25 cellular contexts compared by ENCODE assay signal in the genomic region with DNA sequence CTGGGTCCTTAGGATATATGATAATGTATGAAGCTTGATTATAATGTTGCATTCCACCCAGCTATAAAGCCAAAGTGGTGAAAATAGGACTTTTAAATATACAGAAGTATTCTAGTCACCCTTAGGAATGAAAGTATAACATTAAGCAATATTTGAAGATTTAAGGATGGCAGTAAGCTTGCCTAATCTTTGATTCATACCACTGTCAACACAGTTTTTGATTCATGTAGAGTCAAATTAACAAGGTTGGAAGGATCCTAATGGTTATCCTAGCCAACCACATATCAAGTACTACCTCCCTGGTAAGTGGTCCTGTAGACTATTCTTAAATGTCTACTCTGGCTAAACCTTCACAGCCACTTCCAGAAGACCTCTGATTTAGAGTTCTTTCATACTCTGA. TPM values are rescaled to one million over a fixed set of nuclear protein-coding genes. Genes with fewer than 3 reads are reported as not detected.
DNase-seq lines count a peak whose midpoint lies in the region; ATAC-seq, FAIRE-seq and TF ChIP-seq lines count a peak whose summit lies in the region.
"Had no signal": no experiment of that assay in that cellular context is flagged by ENCODE, and none has a peak within 500 bp of the region (broad histone marks: within the 10 kb centered on the region; RNA-seq: fewer than 3 reads in every experiment).

No MANE protein-coding gene starts in this region.

- no peaks in the 10 kb centered on the region for H3K9me3 Mint-ChIP-seq in GM23338
- H3K9me3 Mint-ChIP-seq in chondrocyte (ENCODE audit: low read depth), result no peaks in the 10 kb centered on the region
- H3K9me3 Mint-ChIP-seq in HFFc6, result no peaks in the 10 kb centered on the region
- H3K9me3 Mint-ChIP-seq: endodermal cell; naive B cell; stimulated activated memory B cell treated with anti-CD40 and anti-IgM and Interleukin-4, amounts not matched to agents 10 μg/mL and 1 μg/mL and 100 μg/mL, for 72 hours; T-helper 1 cell treated with Interleukin-12 subunit alpha and Interleukin-12 subunit beta and Interleukin-4 antibody, amounts not matched to agents 30 μg/mL and 1 μg/mL, for 36 hours had no signal

- H3F3A ChIP-seq in GM23338 (replicated peaks; ENCODE audit: low read depth), result no peaks in the 10 kb centered on the region

- H3K4me3 ChIP-seq in A549, result no peak overlapping the region
- no peak overlapping the region for H3K4me3 ChIP-seq in GM23338
- H3K4me3 ChIP-seq in right lobe of liver, result no peak overlapping the region
- H3K4me3 ChIP-seq: adrenal gland, K562, vagina had no signal

- no peak for FAIRE-seq in A549 (lab: Jason Lieb, UNC)
- FAIRE-seq: K562 had no signal

- TF ChIP-seq POLR2A in A549 (IDR thresholded peaks at IDR 0.05; ENCODE audit: low read length) (no peak), right lobe of liver (IDR thresholded peaks at IDR 0.05) (no peak)

- H3K4me2 ChIP-seq in A549, result peak overlapping the region; percentile 60
- no peak overlapping the region for H3K4me2 ChIP-seq in GM23338

- no peak for TF ChIP-seq EP300 in A549 (IDR thresholded peaks at IDR 0.05)

- no peaks in the 10 kb centered on the region for H3K9me2 ChIP-seq in GM23338 (ENCODE audit: insufficient read depth)

- H3K27ac Mint-ChIP-seq in GM23338 (no peak overlapping the region), chondrocyte (ENCODE audit: unreplicated experiment) (peak overlapping the region; percentile 51), HFFc6 (no peak overlapping the region)
- H3K27ac Mint-ChIP-seq: endodermal cell; stimulated activated memory B cell treated with anti-CD40 and anti-IgM and Interleukin-4, amounts not matched to agents 10 μg/mL and 1 μg/mL and 100 μg/mL, for 72 hours; T-helper 1 cell treated with Interleukin-12 subunit alpha and Interleukin-12 subunit beta and Interleukin-4 antibody, amounts not matched to agents 30 μg/mL and 1 μg/mL, for 36 hours had no signal

- H3K9me3 ChIP-seq in A549 (no peaks in the 10 kb centered on the region), right lobe of liver (no peaks in the 10 kb centered on the region)
- H3K9me3 ChIP-seq: adrenal gland, BE2C, vagina had no signal

- TF ChIP-seq CTCF in A549 (IDR thresholded peaks at IDR 0.05) (no peak), GM23338 (conservative IDR thresholded peaks at IDR 0.05; ENCODE audit: low read depth in 2 of 2) (no peak), chondrocyte (IDR thresholded peaks at IDR 0.05) (no peak), right lobe of liver (IDR thresholded peaks at IDR 0.05) (no peak), HFFc6 (IDR thresholded peaks at IDR 0.05) (no peak)

- H4K20me1 ChIP-seq in GM23338 (replicated peaks; ENCODE audit: insufficient read depth), result peaks cover 73% of the 10 kb centered on the region

- H3K36me3 ChIP-seq in GM23338 (ENCODE audit: insufficient read depth) (no peaks in the 10 kb centered on the region), right lobe of liver (no peaks in the 10 kb centered on the region)
- H3K36me3 ChIP-seq: adrenal gland, BE2C, brain microvascular endothelial cell, vagina had no signal

- H3K36me3 Mint-ChIP-seq in GM23338 (ENCODE audit: low read depth) (peaks cover 6% of the 10 kb centered on the region; the same call in 2 of the 3 replicates), chondrocyte (ENCODE audit: low read depth) (no peaks in the 10 kb centered on the region), HFFc6 (ENCODE audit: low read depth) (peaks cover 13% of the 10 kb centered on the region)

- CTCF ChIA-PET in A549 (lab: Yijun Ruan, JAX), result interaction anchor here (1.8 to 2.1 kb wide), 3 partner anchors 12 to 19 kb away, joined by 5 to 6 read pairs (median 6); no protein-coding TSS in a partner anchor

- H3K27me3 ChIP-seq in GM23338 (ENCODE audit: insufficient read depth), result no peaks in the 10 kb centered on the region
- no peaks in the 10 kb centered on the region for H3K27me3 ChIP-seq in right lobe of liver
- H3K27me3 ChIP-seq: adrenal gland, BE2C, brain microvascular endothelial cell, vagina had no signal

- H3K27ac ChIP-seq in A549 (no peak overlapping the region), GM23338 (ENCODE audit: low read depth) (peak overlapping the region; percentile 8; the same call in 1 of the 2 replicates), right lobe of liver (peak overlapping the region in 1 of 3 donors; percentile 19)
- H3K27ac ChIP-seq: adrenal gland, brain microvascular endothelial cell, vagina had no signal

- H3K4me1 ChIP-seq in A549, result peaks cover 69% of the 10 kb centered on the region
- H3K4me1 ChIP-seq in GM23338 (ENCODE audit: insufficient read depth), result peaks cover 41% of the 10 kb centered on the region
- peaks cover 0 to 43% (median 10%) of the 10 kb centered on the region in 4 donors for H3K4me1 ChIP-seq in right lobe of liver
- H3K4me1 ChIP-seq: BE2C had no signal

- H2AFZ ChIP-seq in GM23338, result no peak overlapping the region

- POLR2A ChIA-PET in A549 (lab: Yijun Ruan, JAX), result no interaction called here

- peaks cover 100% of the 10 kb centered on the region for H3K79me2 ChIP-seq in GM23338 (replicated peaks; ENCODE audit: insufficient read depth)

- H3K4me1 Mint-ChIP-seq in GM23338 (peaks cover 26% of the 10 kb centered on the region), chondrocyte (ENCODE audit: low read depth) (peaks cover 77% of the 10 kb centered on the region), HFFc6 (ENCODE audit: low read depth) (peaks cover 78% of the 10 kb centered on the region)

- no peak for DNase-seq in A549 (ENCODE audit: low read depth in 1 of 2, low spot score in 1 of 2)
- no peak for DNase-seq in GM23338 (ENCODE audit: low spot score)
- no peak for DNase-seq in chondrocyte (ENCODE audit: low spot score)
- DNase-seq in right lobe of liver, result no peak
- DNase-seq in HFFc6, result no peak
- DNase-seq in central memory CD4-positive, alpha-beta T cell, result no peak
- DNase-seq: activated gamma-delta T cell; adrenal gland; BE2C; brain microvascular endothelial cell; Calu3; cortex of kidney; EL; endodermal cell; naive B cell; NCI-H524; retina; RPMI8226; stimulated activated CD4-positive, alpha-beta T cell treated with anti-CD3 and anti-CD28 coated beads, Interleukin-4, amount 100 ng/mL, for 1 hour had no signal

- H3K27me3 Mint-ChIP-seq in GM23338 (ENCODE audit: insufficient read depth, low read depth, poor library complexity) (no peaks in the 10 kb centered on the region), chondrocyte (ENCODE audit: low read depth) (no peaks in the 10 kb centered on the region), HFFc6 (ENCODE audit: insufficient read depth) (no peaks in the 10 kb centered on the region)
- H3K27me3 Mint-ChIP-seq: naive B cell; stimulated activated memory B cell treated with anti-CD40 and anti-IgM and Interleukin-4, amounts not matched to agents 10 μg/mL and 1 μg/mL and 100 μg/mL, for 72 hours had no signal

- ATAC-seq in A549 (no peak; a peak in 1 of 6 replicates), GM23338 (no peak), right lobe of liver (peak in 3 of 4 donors; percentile 54 to 73 (median 58)), HG03135 (IDR thresholded peaks at IDR 0.05; ENCODE audit: unreplicated experiment) (no peak), GM19467 (IDR thresholded peaks at IDR 0.05; ENCODE audit: unreplicated experiment) (no peak)
- ATAC-seq: K562; stimulated activated memory B cell treated with anti-CD40 and anti-IgM and Interleukin-4, amounts not matched to agents 10 μg/mL and 1 μg/mL and 100 μg/mL, for 72 hours had no signal

- TF ChIP-seq RAD21 in A549 (conservative IDR thresholded peaks at IDR 0.05 in 1 of 2, IDR thresholded peaks at IDR 0.05 in 1 of 2), result no peak

- intact Hi-C loops in right lobe of liver (cut with DNase I), result no loop called here

- H3K4me3 Mint-ChIP-seq in GM23338 (no peak overlapping the region), chondrocyte (ENCODE audit: unreplicated experiment) (no peak overlapping the region), HFFc6 (no peak overlapping the region)
- H3K4me3 Mint-ChIP-seq: endodermal cell; naive B cell; stimulated activated memory B cell treated with anti-CD40 and anti-IgM and Interleukin-4, amounts not matched to agents 10 μg/mL and 1 μg/mL and 100 μg/mL, for 72 hours; T-helper 1 cell treated with Interleukin-12 subunit alpha and Interleukin-12 subunit beta and Interleukin-4 antibody, amounts not matched to agents 30 μg/mL and 1 μg/mL, for 36 hours had no signal

TF ChIP-seq in A549, 52 proteins besides CTCF, POLR2A, EP300 and RAD21 (continues in another document):
- TF ChIP-seq JUNB (IDR thresholded peaks at IDR 0.05), result no peak
- no peak for TF ChIP-seq KDM1A (IDR thresholded peaks at IDR 0.05; ENCODE audit: low read depth)
- TF ChIP-seq HOXB13 (CRISPR knock-in tag; IDR thresholded peaks at IDR 0.05; ENCODE audit: low read depth), result no peak

TF ChIP-seq in GM23338, 12 proteins besides CTCF, POLR2A, EP300 and RAD21 (continues in another document):
- no peak for TF ChIP-seq JUNB (IDR thresholded peaks at IDR 0.05; ENCODE audit: unreplicated experiment)
- TF ChIP-seq EZH2 (IDR thresholded peaks at IDR 0.05; ENCODE audit: low read depth, unreplicated experiment), result no peak
- no peak for TF ChIP-seq EZH2phosphoT487 (IDR thresholded peaks at IDR 0.05; ENCODE audit: unreplicated experiment)

RNA-seq across cellular contexts. Expression of a gene that starts 18.6 kb away (rescaled TPM):
- polyA plus RNA-seq in A549 (2011; rRNA removed) (127 and 138 TPM in 2 replicates), A549 (2017; fragmentation: RNase III; extraction: RNeasy Plus Mini Kit Qiagen cat#74134 plus additional on column Dnase treatment) (92.6 to 95.5 TPM (median 94.7 TPM) in 3 replicates), GM23338 (2016; fragmentation: Nextera tagmentation; extraction: Ambion mirVana) (19.0 and 30.5 TPM in 2 replicates)
- 34.6 and 34.8 TPM in 2 replicates for polyA plus RNA-seq in A549 (2012; cell fraction: cytosol; rRNA removed)
- polyA plus RNA-seq in A549 (2012; cell fraction: nucleus; rRNA removed), result 39.2 and 46.0 TPM in 2 replicates
- 146 and 162 TPM in 2 replicates for polyA minus RNA-seq in A549 (2011; rRNA and poly(A)+ RNA removed)
- 48.6 and 55.3 TPM in 2 replicates for total RNA-seq in GM23338 (2014; rRNA removed; shearing (Covaris generic))
- total RNA-seq in chondrocyte (150 to 169 TPM (median 164 TPM) in 3 replicates), right lobe of liver (10 to 100 TPM; 19.3 to 84.7 (median 69.9) TPM)
- 100 to 1,000 TPM; 138 to 171 (median 159) TPM for total RNA-seq in HFFc6 (2021; fragmentation: NEBNext Ultra II Directional; extraction: Animal tissue kit (Norgen Biotek cat#: 25700))

Comparison
In these comparisons a context has a peak if more than half of its experiments do, and no peak if none do; other contexts are left out.
1. ATAC-seq: peak in right lobe of liver (3 of 4); none in A549 (0 of 2), GM23338 (single experiment), HG03135 (single experiment) and GM19467 (single experiment).